8 cellular contexts compared by ENCODE assay signal in genomic region chr3:186953011-186953487, GRCh38. TPM values are rescaled to one million over a fixed set of nuclear protein-coding genes. Genes with fewer than 3 reads are reported as not detected.
DNase-seq lines count a peak whose midpoint lies in the region; ATAC-seq, FAIRE-seq and TF ChIP-seq lines count a peak whose summit lies in the region.

No MANE protein-coding gene starts in this region.

- H3K27ac ChIP-seq in kidney (ENCODE audit: low read depth in 2 of 2, low read length in 2 of 2) = peak overlapping the region in 1 of 2 donors; percentile 26

- DNase-seq in M059J (ENCODE audit: low read depth) (peak; percentile 83), chondrocyte (ENCODE audit: low spot score) (no peak), pons (ENCODE audit: low spot score) (peak; percentile 59), kidney (no peak), NCI-H2171 treated with DMSO at 0.1 percent for 48 hours (lab: John Stamatoyannopoulos, UW) (no peak), DMS 273 (lab: John Stamatoyannopoulos, UW; ENCODE audit: unreplicated experiment) (no peak)
- no peak for DNase-seq in stimulated activated CD8-positive, alpha-beta memory T cell treated with anti-CD3 and anti-CD28 coated beads, Interleukin-4, amount 100 ng/mL, for 48 hours

- peaks cover 4 to 9% of the 10 kb centered on the region in 2 donors for H3K4me1 ChIP-seq in kidney (ENCODE audit: control insufficient read depth in 1 of 2, insufficient read depth in 1 of 2, low read depth in 1 of 2, low read length in 2 of 2)

- no peak overlapping the region for H3K4me3 ChIP-seq in kidney (ENCODE audit: low read length in 2 of 2)

- H3K27ac Mint-ChIP-seq in chondrocyte (ENCODE audit: unreplicated experiment) = peak overlapping the region; percentile 83

- H3K9me3 Mint-ChIP-seq in chondrocyte (ENCODE audit: low read depth) = peaks cover 3% of the 10 kb centered on the region

- no peaks in the 10 kb centered on the region for H3K36me3 ChIP-seq in kidney (ENCODE audit: control insufficient read depth in 1 of 2, insufficient read depth in 2 of 2, low read length in 2 of 2)

- no peak for FAIRE-seq in kidney (lab: Jason Lieb, UNC)

- H3K27me3 Mint-ChIP-seq in chondrocyte (ENCODE audit: low read depth) = no peaks in the 10 kb centered on the region

- H3K9ac ChIP-seq in kidney (ENCODE audit: low read length in 2 of 2) = no peak overlapping the region

- peaks cover 30% of the 10 kb centered on the region for H3K4me1 Mint-ChIP-seq in chondrocyte (ENCODE audit: low read depth)

- no peaks in the 10 kb centered on the region for H3K9me3 ChIP-seq in kidney (ENCODE audit: control insufficient read depth in 1 of 2, low read length in 2 of 2)

- peaks cover 11% of the 10 kb centered on the region for H3K36me3 Mint-ChIP-seq in chondrocyte (ENCODE audit: low read depth)

- no peak overlapping the region for H3K4me3 Mint-ChIP-seq in chondrocyte (ENCODE audit: unreplicated experiment)

- intact Hi-C loops in kidney (cut with DNase I) = no loop called here

- TF ChIP-seq CTCF in chondrocyte (IDR thresholded peaks at IDR 0.05) (no peak), kidney (IDR thresholded peaks at IDR 0.05; ENCODE audit: borderline replicate concordance, extremely low read depth, insufficient read depth) (no peak)

- peak; percentile 60 for ATAC-seq in GM18870 (IDR thresholded peaks at IDR 0.05; ENCODE audit: unreplicated experiment)

RNA-seq across cellular contexts. Expression of gene ST6GAL1, which starts 22.7 kb away (rescaled TPM):
- 0.47 and 1.2 TPM in 2 replicates for total RNA-seq in M059J (2014; rRNA removed; shearing (Covaris generic))
- total RNA-seq in chondrocyte (21.9 to 36.6 TPM (median 33.9 TPM) in 3 replicates), kidney (236 TPM)
- 62.6 TPM for polyA plus RNA-seq in kidney (ENCODE audit: insufficient read depth, low read depth, low replicate concordance)

Comparison
In these comparisons a context has a peak if more than half of its experiments do, and no peak if none do; other contexts are left out.
1. DNase-seq: peak in M059J (single experiment) and pons (single experiment); none in chondrocyte (single experiment), stimulated activated CD8-positive, alpha-beta memory T cell treated with anti-CD3 and anti-CD28 coated beads, Interleukin-4, amount 100 ng/mL, for 48 hours (single experiment), kidney (single experiment), NCI-H2171 treated with DMSO at 0.1 percent for 48 hours (single experiment) and DMS 273 (single experiment).
2. RNA of gene ST6GAL1, which starts 22.7 kb away (total RNA-seq): 236 TPM in kidney (single experiment) and 21.9 to 36.6 TPM in chondrocyte; 0.47 to 1.2 TPM in M059J; every median in the first group is over 10 times any median in the second.